Comparison of ENCODE assay signal across 10 cellular contexts in genomic region chr9:88532320-88532719, GRCh38. TPM values are rescaled to one million over a fixed set of nuclear protein-coding genes. Genes with fewer than 3 reads are reported as not detected.
DNase-seq lines count a peak whose midpoint lies in the region; ATAC-seq and TF ChIP-seq lines count a peak whose summit lies in the region.
"Had no signal": no experiment of that assay in that cellular context is flagged by ENCODE, and none has a peak within 500 bp of the region (broad histone marks: within the 10 kb centered on the region; RNA-seq: fewer than 3 reads in every experiment).

No MANE protein-coding gene starts in this region.

- no peak for TF ChIP-seq RAD21 in HCT116 (IDR thresholded peaks at IDR 0.05; ENCODE audit: low read depth)

- no peak for ATAC-seq in HCT116
- ATAC-seq: activated T-cell treated with anti-CD3 and anti-CD28 coated beads, Interleukin-2, amount 50 U/mL, for 4 hours had no signal

- TF ChIP-seq CTCF in HCT116 (IDR thresholded peaks at IDR 0.05 in 2 of 3, conservative IDR thresholded peaks at IDR 0.05 in 1 of 3; ENCODE audit: borderline replicate concordance in 1 of 3, insufficient read depth in 1 of 3, low read depth in 2 of 3, low read length in 2 of 3) = peak in 2 of 3 experiments; percentile 0 to 22; a peak in 2 of 6 replicates
- TF ChIP-seq CTCF in colonic mucosa (IDR thresholded peaks at IDR 0.05) = no peak

- no peaks in the 10 kb centered on the region for H3K79me2 ChIP-seq in HCT116 (ENCODE audit: insufficient read depth, low read length)

- POLR2A ChIA-PET in HCT116 (lab: Charles Lee) = no interaction called here

- no peaks in the 10 kb centered on the region for H4K20me1 ChIP-seq in HCT116 (ENCODE audit: insufficient read depth)

- CTCF ChIA-PET in HCT116 (lab: Charles Lee) = no interaction called here

- H3K27ac ChIP-seq in HCT116 (ENCODE audit: low read depth, low read length) (no peak overlapping the region), colonic mucosa (no peak overlapping the region)

- no peaks in the 10 kb centered on the region for H3K9me2 ChIP-seq in HCT116 (ENCODE audit: insufficient read depth)

- no peak overlapping the region for H2AFZ ChIP-seq in HCT116 (ENCODE audit: low read depth, low read length, poor library complexity, severe bottlenecking)

- BruUV-seq in HCT116 (replicated peaks; lab: Mats Ljungman, UMichigan) = no TSS peak

- DNase-seq in A172 (ENCODE audit: low spot score) (peak; percentile 45), HCT116 (ENCODE audit: low read depth, low spot score) (no peak), astrocyte of the hippocampus (ENCODE audit: low read depth, low spot score) (peak; percentile 77), left kidney (ENCODE audit: low read depth, low spot score) (peak; percentile 67), Ammon's horn (ENCODE audit: low spot score) (no peak), C1 segment of cervical spinal cord (lab: John Stamatoyannopoulos, UW) (no peak), putamen (ENCODE audit: low spot score) (no peak), colonic mucosa (no peak)
- DNase-seq: activated T-cell treated with anti-CD3 and anti-CD28 coated beads, Interleukin-2, amount 50 U/mL, for 4 hours; immature natural killer cell had no signal

- no peak overlapping the region for H3K4me3 ChIP-seq in HCT116 (replicated peaks in 1 of 2; ENCODE audit: low read depth in 1 of 2, low read length in 2 of 2)
- no peak overlapping the region for H3K4me3 ChIP-seq in colonic mucosa

- H3K9me3 ChIP-seq in HCT116 (ENCODE audit: control insufficient read depth in 1 of 2, insufficient read depth in 1 of 2, low read depth in 1 of 2, low read length in 2 of 2) (no peaks in the 10 kb centered on the region), colonic mucosa (no peaks in the 10 kb centered on the region)

- H3K4me2 ChIP-seq in HCT116 (ENCODE audit: low read length) = no peak overlapping the region

- no peak overlapping the region for H3K9ac ChIP-seq in HCT116 (ENCODE audit: low read length)
- H3K9ac ChIP-seq in colonic mucosa (ENCODE audit: low read depth in 2 of 2, low read length in 2 of 2) = no peak overlapping the region

- RAD21 ChIA-PET in HCT116 (lab: Charles Lee; ENCODE audit: low non-redundant PET in 1 of 2, low total read pairs in 2 of 2, uncharacterized antibody in 2 of 2, unreplicated experiment in 2 of 2) = no interaction called here

- H3K36me3 ChIP-seq in HCT116 (ENCODE audit: control insufficient read depth in 1 of 2, insufficient read depth in 2 of 2, low read length in 2 of 2) (no peaks in the 10 kb centered on the region), colonic mucosa (no peaks in the 10 kb centered on the region)

- peaks cover 23 to 42% of the 10 kb centered on the region in 2 experiments for H3K4me1 ChIP-seq in HCT116 (ENCODE audit: control insufficient read depth in 1 of 2, insufficient read depth in 2 of 2, low read length in 2 of 2)
- no peaks in the 10 kb centered on the region for H3K4me1 ChIP-seq in colonic mucosa

- H3K27me3 ChIP-seq in HCT116 (ENCODE audit: insufficient read depth, low read length) (no peaks in the 10 kb centered on the region), colonic mucosa (no peaks in the 10 kb centered on the region)

- TF ChIP-seq POLR2A in HCT116 (IDR thresholded peaks at IDR 0.05; ENCODE audit: borderline replicate concordance, extremely low read depth, insufficient read depth, insufficient read length) = no peak

- intact Hi-C loops in HCT116 (cut with micrococcal nuclease) = loop anchor here (10.0 kb wide), 1 partner anchor 138 kb away; no protein-coding TSS in a partner anchor
- intact Hi-C loops in colonic mucosa (cut with DNase I) = no loop called here

TF ChIP-seq in HCT116, 20 proteins besides CTCF, POLR2A, EP300 and RAD21:
- TF ChIP-seq TCF7L2 (IDR thresholded peaks at IDR 0.05; ENCODE audit: borderline replicate concordance, extremely low read depth, insufficient read depth, insufficient read length) = no peak
- TF ChIP-seq EZH2phosphoT487 (IDR thresholded peaks at IDR 0.05; ENCODE audit: borderline replicate concordance) = no peak
- TF ChIP-seq, protein P1, sequence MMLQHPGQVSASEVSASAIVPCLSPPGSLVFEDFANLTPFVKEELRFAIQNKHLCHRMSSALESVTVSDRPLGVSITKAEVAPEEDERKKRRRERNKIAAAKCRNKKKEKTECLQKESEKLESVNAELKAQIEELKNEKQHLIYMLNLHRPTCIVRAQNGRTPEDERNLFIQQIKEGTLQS (IDR thresholded peaks at IDR 0.05) = no peak
- no peak for TF ChIP-seq EGR1 (IDR thresholded peaks at IDR 0.05; ENCODE audit: low read depth)
- TF ChIP-seq REST (IDR thresholded peaks at IDR 0.05; ENCODE audit: low read depth) = no peak
- no peak for TF ChIP-seq YY1 (IDR thresholded peaks at IDR 0.05; ENCODE audit: extremely low read depth, insufficient replicate concordance, low read depth, low read length)
- TF ChIP-seq JUND (IDR thresholded peaks at IDR 0.05) = no peak
- TF ChIP-seq, protein P2, sequence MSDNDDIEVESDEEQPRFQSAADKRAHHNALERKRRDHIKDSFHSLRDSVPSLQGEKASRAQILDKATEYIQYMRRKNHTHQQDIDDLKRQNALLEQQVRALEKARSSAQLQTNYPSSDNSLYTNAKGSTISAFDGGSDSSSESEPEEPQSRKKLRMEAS (IDR thresholded peaks at IDR 0.05) = no peak
- TF ChIP-seq ZBTB33 (IDR thresholded peaks at IDR 0.05; ENCODE audit: extremely low read depth, insufficient replicate concordance, low read length) = no peak
- no peak for TF ChIP-seq ZNF274 (IDR thresholded peaks at IDR 0.05; ENCODE audit: low read depth, low read length)
- no peak for TF ChIP-seq SIN3A (IDR thresholded peaks at IDR 0.05; ENCODE audit: low read depth)
- no peak for TF ChIP-seq SRF (IDR thresholded peaks at IDR 0.05; ENCODE audit: low read depth)
- no peak for TF ChIP-seq FOSL1 (IDR thresholded peaks at IDR 0.05; ENCODE audit: low read depth)
- no peak for TF ChIP-seq POLR2AphosphoS5 (IDR thresholded peaks at IDR 0.05; ENCODE audit: low read depth, low read length)
- no peak for TF ChIP-seq CEBPB (IDR thresholded peaks at IDR 0.05; ENCODE audit: low read depth)
- TF ChIP-seq CBX3 (IDR thresholded peaks at IDR 0.05; ENCODE audit: low read depth) = no peak
- TF ChIP-seq EZH2 (IDR thresholded peaks at IDR 0.05) = no peak
- no peak for TF ChIP-seq ELF1 (IDR thresholded peaks at IDR 0.05; ENCODE audit: borderline replicate concordance, low read depth)

RNA-seq across cellular contexts. Expression of gene NXNL2, which starts 2.7 kb away (rescaled TPM):
- 0.43 and 1.2 TPM in 2 replicates for total RNA-seq in A172 (2014; rRNA removed; shearing (Covaris generic))
- total RNA-seq in HCT116 (2021; ENCODE audit: unreplicated experiment) (0.86 TPM), colonic mucosa (not detected)
- polyA plus RNA-seq in HCT116 (2012) = 0.77 and 1.0 TPM in 2 replicates
- total RNA-seq: activated T-cell treated with anti-CD3 and anti-CD28 coated beads, Interleukin-2, amount 50 U/mL, for 4 hours had no signal
- polyA plus RNA-seq: immature natural killer cell had no signal

Comparison
In these comparisons a context has a peak if more than half of its experiments do, and no peak if none do; other contexts are left out.
1. DNase-seq: peak in A172 (single experiment), astrocyte of the hippocampus (single experiment) and left kidney (single experiment); none in HCT116 (single experiment), Ammon's horn (single experiment), C1 segment of cervical spinal cord (0 of 14), putamen (single experiment) and colonic mucosa (single experiment).